8 cellular contexts compared by ENCODE assay signal in the genomic region with DNA sequence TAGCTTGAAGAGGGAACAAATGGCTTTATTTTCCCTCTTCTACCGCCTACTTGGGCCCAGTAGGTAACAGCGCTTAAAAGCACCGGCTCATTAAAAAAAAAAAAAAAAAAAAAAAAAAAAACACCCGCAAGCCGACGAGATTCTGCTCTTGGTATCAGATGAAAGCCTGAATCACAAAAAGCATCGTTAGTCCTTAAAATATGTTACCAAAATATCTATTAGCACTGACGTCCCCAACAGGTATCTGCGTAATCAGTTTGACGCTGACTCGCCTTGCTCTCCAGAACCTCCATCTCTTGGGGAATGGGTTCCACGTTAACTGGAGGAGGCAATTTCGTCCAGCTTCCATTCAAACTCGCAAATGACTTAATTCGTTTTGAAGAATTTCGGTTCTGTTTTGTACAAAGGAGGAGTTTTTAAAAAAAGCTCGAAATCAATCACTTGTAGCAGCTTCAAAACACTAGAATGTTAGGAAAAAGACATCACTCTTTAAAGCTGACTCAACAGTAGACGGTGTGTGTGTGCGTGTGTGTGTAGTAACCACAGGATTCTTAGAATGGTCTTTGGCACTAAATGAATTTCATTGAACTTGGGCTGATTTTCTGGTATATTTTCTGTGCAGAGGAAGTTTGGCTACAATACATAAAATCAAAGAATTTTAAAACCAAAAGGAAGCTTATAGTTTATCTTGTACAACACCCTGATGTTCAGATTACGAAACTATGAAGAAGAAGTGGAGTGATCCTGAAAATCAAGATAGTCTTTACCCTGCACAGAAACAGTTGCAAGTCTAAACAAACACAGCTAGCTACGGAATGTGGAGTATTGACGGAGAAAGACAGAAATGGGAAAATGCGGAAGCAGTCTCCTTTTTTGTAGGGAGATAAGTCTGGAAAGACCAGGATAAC. TPM values are rescaled to one million over a fixed set of nuclear protein-coding genes. Genes with fewer than 3 reads are reported as not detected.
DNase-seq lines count a peak whose midpoint lies in the region; TF ChIP-seq lines count a peak whose summit lies in the region.

No MANE protein-coding gene starts in this region.

- H3K27me3 ChIP-seq in BE2C (no peaks in the 10 kb centered on the region), esophagus squamous epithelium (no peaks in the 10 kb centered on the region), transverse colon (no peaks in the 10 kb centered on the region)

- H3K4me1 ChIP-seq in BE2C (peaks cover 8% of the 10 kb centered on the region), esophagus squamous epithelium (peaks cover 0 to 63% (median 10%) of the 10 kb centered on the region in 3 donors), transverse colon (peaks cover 4 to 32% (median 14%) of the 10 kb centered on the region in 4 donors)

- no peak for TF ChIP-seq POLR2A in esophagus squamous epithelium (IDR thresholded peaks at IDR 0.05)
- no peak for TF ChIP-seq POLR2A in transverse colon (IDR thresholded peaks at IDR 0.05)

- peaks cover 3% of the 10 kb centered on the region for H3K27me3 Mint-ChIP-seq in neural crest cell (ENCODE audit: low read depth)

- H3K36me3 Mint-ChIP-seq in neural crest cell (ENCODE audit: low read depth) = peaks cover 3% of the 10 kb centered on the region

- DNase-seq in BE2C (no peak), GM20000 (ENCODE audit: low spot score) (peak; percentile 29), NCI-H460 (ENCODE audit: extremely low read depth, low read depth) (peak; percentile 36), activated T-cell treated with anti-CD3 and anti-CD28 coated beads for 24 hours (ENCODE audit: low read depth) (peak; percentile 38), esophagus squamous epithelium (lab: John Stamatoyannopoulos, UW) (no peak), neural crest cell (ENCODE audit: low read depth, low spot score) (no peak), transverse colon (no peak), GM19240 (ENCODE audit: insufficient read length, low spot score) (no peak)

- H3K27ac Mint-ChIP-seq in neural crest cell (ENCODE audit: unreplicated experiment) = peak overlapping the region; percentile 97

- H3K9me3 ChIP-seq in BE2C (no peaks in the 10 kb centered on the region), esophagus squamous epithelium (no peaks in the 10 kb centered on the region), transverse colon (no peaks in the 10 kb centered on the region)

- in situ Hi-C loops in transverse colon (cut with MboI; ENCODE audit: low pct_ligation_motif_present in 1 of 4, low pct_unique_long_range_greater_than_20kb in 1 of 4, low sequenced_read_pairs in 3 of 4) = no loop called here

- H3K4me1 Mint-ChIP-seq in neural crest cell = peaks cover 44% of the 10 kb centered on the region

- TF ChIP-seq CTCF in BE2C (IDR thresholded peaks at IDR 0.05; ENCODE audit: low read depth, low read length) = no peak
- no peak for TF ChIP-seq CTCF in GM20000 (IDR thresholded peaks at IDR 0.05; ENCODE audit: extremely low read depth, missing control alignments)
- TF ChIP-seq CTCF in esophagus squamous epithelium (IDR thresholded peaks at IDR 0.05) = no peak
- TF ChIP-seq CTCF in neural crest cell (conservative IDR thresholded peaks at IDR 0.05) = no peak
- TF ChIP-seq CTCF in transverse colon (IDR thresholded peaks at IDR 0.05) = no peak

- H3K9me3 Mint-ChIP-seq in neural crest cell = no peaks in the 10 kb centered on the region

- H3K4me3 ChIP-seq in BE2C (ENCODE audit: low read depth, low read length) = peak overlapping the region; percentile 96
- peak overlapping the region; percentile 63 to 91 (median 86) for H3K4me3 ChIP-seq in esophagus squamous epithelium
- H3K4me3 ChIP-seq in transverse colon = peak overlapping the region; percentile 79 to 97 (median 91)

- peak overlapping the region; percentile 100 for H3K4me3 Mint-ChIP-seq in neural crest cell

- peak overlapping the region; percentile 92 to 96 (median 94) for H3K27ac ChIP-seq in esophagus squamous epithelium
- peak overlapping the region; percentile 90 to 95 (median 90) for H3K27ac ChIP-seq in transverse colon

- TF ChIP-seq EP300 in transverse colon (IDR thresholded peaks at IDR 0.05; ENCODE audit: low read depth) = no peak

- intact Hi-C loops in esophagus squamous epithelium (cut with DNase I) = no loop called here
- intact Hi-C loops in transverse colon (cut with DNase I; ENCODE audit: low total_unique reads) = no loop called here

- WGBS in esophagus squamous epithelium, 2 donors = 6% methylated on average over 23 of the region's 23 CpGs
- WGBS in transverse colon (ENCODE audit: low coverage in 1 of 2), 2 donors = 10 to 11% methylated on average over 21 to 23 of the region's 23 CpGs

- H3K36me3 ChIP-seq in BE2C = no peaks in the 10 kb centered on the region
- no peaks in the 10 kb centered on the region for H3K36me3 ChIP-seq in esophagus squamous epithelium
- no peaks in the 10 kb centered on the region for H3K36me3 ChIP-seq in transverse colon

RNA-seq across cellular contexts. Expression of gene PGAP1, which starts 1.1 kb away (rescaled TPM):
- 11.8 TPM for polyA plus RNA-seq in BE2C (2012; ENCODE audit: insufficient read depth, insufficient read length, low read depth)
- 11.1 and 13.9 TPM in 2 replicates for total RNA-seq in NCI-H460 (2014; rRNA removed; shearing (Covaris generic))
- polyA plus RNA-seq in NCI-H460 (2014; cell fraction: nucleus; rRNA removed) = 11.6 and 20.8 TPM in 2 replicates
- 10 to 100 TPM in 1 of 4 donors, 1 to 10 TPM in 3; 6.5 to 15.6 (median 9.2) TPM for total RNA-seq in esophagus squamous epithelium
- total RNA-seq in neural crest cell = 45.1 and 48.2 TPM in 2 replicates
- 10 to 100 TPM; 15.8 to 26.6 (median 18.8) TPM for total RNA-seq in transverse colon

Comparison
In these comparisons a context has a peak if more than half of its experiments do, and no peak if none do; other contexts are left out.
1. DNase-seq: peak in GM20000 (single experiment), NCI-H460 (single experiment) and activated T-cell treated with anti-CD3 and anti-CD28 coated beads for 24 hours (single experiment); none in BE2C (single experiment), esophagus squamous epithelium (single experiment), neural crest cell (single experiment), transverse colon (single experiment) and GM19240 (single experiment).
2. Peak in every context shown above with its lines, with median percentiles within 50 percentile points of each other: H3K4me3 ChIP-seq.